8 cellular contexts compared by ENCODE assay signal in the genomic region with DNA sequence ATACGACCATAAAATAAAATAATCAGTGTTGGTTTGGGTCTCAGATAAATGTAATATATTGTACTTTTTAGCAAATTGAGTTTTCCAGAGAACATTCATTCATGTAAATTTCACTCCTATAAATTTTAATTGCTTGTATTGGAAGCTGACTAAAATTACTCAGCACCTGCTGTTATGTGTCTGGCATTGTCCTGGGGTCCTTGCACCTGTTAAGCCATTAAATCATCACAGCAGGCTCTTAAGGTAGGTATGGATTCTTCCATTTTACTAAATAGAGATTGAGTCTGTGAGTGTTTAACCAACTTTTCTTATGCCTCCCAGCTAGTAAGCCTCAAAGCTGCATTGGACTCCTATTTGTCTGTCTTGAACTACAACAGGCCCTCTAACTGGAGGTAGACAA.
DNase-seq lines count a peak whose midpoint lies in the region; ATAC-seq and TF ChIP-seq lines count a peak whose summit lies in the region.

No MANE protein-coding gene starts in this region.

- no peaks in the 10 kb centered on the region for H3K36me3 ChIP-seq in mesenchymal stem cell (ENCODE audit: control insufficient read depth in 1 of 2, insufficient read depth in 2 of 2, low read depth in 1 of 2, low read length in 2 of 2)

- TF ChIP-seq CTCF in activated CD8-positive, alpha-beta T cell treated with anti-CD3 and anti-CD28 coated beads for 36 hours (IDR thresholded peaks at IDR 0.05): no peak

- H2AK5ac ChIP-seq in mesenchymal stem cell (ENCODE audit: low read length, severe bottlenecking): no peak overlapping the region

- H3K4ac ChIP-seq in mesenchymal stem cell (ENCODE audit: low read depth in 1 of 2, low read length in 2 of 2): no peak overlapping the region

- H3K27me3 Mint-ChIP-seq in activated CD8-positive, alpha-beta T cell treated with anti-CD3 and anti-CD28 coated beads for 36 hours: no peaks in the 10 kb centered on the region

- H2AFZ ChIP-seq in mesenchymal stem cell (ENCODE audit: low read depth, low read length): no peak overlapping the region

- H3K4me2 ChIP-seq in mesenchymal stem cell (ENCODE audit: low read length, poor library complexity, severe bottlenecking): no peak overlapping the region

- H2BK120ac ChIP-seq in mesenchymal stem cell (ENCODE audit: low read depth, low read length): no peak overlapping the region

- H3K18ac ChIP-seq in mesenchymal stem cell (ENCODE audit: low read depth in 1 of 2, low read length in 2 of 2): no peak overlapping the region

- intact Hi-C loops in right cardiac atrium (cut with DNase I) (no loop called here), cardiac septum (cut with DNase I) (loop anchor here (2.0 kb wide), 1 partner anchor 78 kb away; the partner anchor contains the start of gene PARP8)
- intact Hi-C loops in activated CD8-positive, alpha-beta T cell treated with anti-CD3 and anti-CD28 coated beads for 36 hours (cut with micrococcal nuclease): loop anchor here (5.0 to 10.0 kb wide), 3 partner anchors 33 to 310 kb away; partner anchors contain the start of gene PARP8

- no peak overlapping the region for H2BK12ac ChIP-seq in mesenchymal stem cell (ENCODE audit: low read length in 2 of 2)

- H3K14ac ChIP-seq in mesenchymal stem cell (ENCODE audit: low read length in 2 of 2): no peak overlapping the region

- peak overlapping the region; percentile 80 for H3K9ac ChIP-seq in mesenchymal stem cell (ENCODE audit: low read length)

- no peak overlapping the region for H2BK5ac ChIP-seq in mesenchymal stem cell (ENCODE audit: low read depth, low read length, poor library complexity, severe bottlenecking)

- CTCF ChIA-PET in activated CD8-positive, alpha-beta T cell treated with anti-CD3 and anti-CD28 coated beads for 36 hours (lab: Charles Lee): interaction anchor here (1.5 to 2.5 kb wide), 3 partner anchors 11 to 83 kb away, joined by 3 to 8 read pairs (median 3); no protein-coding TSS in a partner anchor

- H3K4me1 ChIP-seq in right cardiac atrium (ENCODE audit: control insufficient read depth, insufficient read depth, low read length) (peaks cover 1% of the 10 kb centered on the region), mesenchymal stem cell (ENCODE audit: control insufficient read depth, insufficient read depth, low read depth, low read length) (no peaks in the 10 kb centered on the region)

- WGBS in right cardiac atrium: 72% methylated on average over 1 of the region's 1 CpG
- WGBS in mesenchymal stem cell: no CpG with 5 or more reads among the region's 1 CpG

- H3K79me1 ChIP-seq in mesenchymal stem cell (replicated peaks; ENCODE audit: low read length, poor library complexity, severe bottlenecking): peaks cover 12% of the 10 kb centered on the region

- H3K4me3 ChIP-seq in right cardiac atrium (ENCODE audit: low read length) (peak overlapping the region; percentile 57), mesenchymal stem cell (ENCODE audit: insufficient read depth in 1 of 2, low read depth in 1 of 2, low read length in 2 of 2) (peak overlapping the region in 1 of 2 experiments; percentile 77)

- H3K4me3 Mint-ChIP-seq in activated CD8-positive, alpha-beta T cell treated with anti-CD3 and anti-CD28 coated beads for 36 hours: peak overlapping the region; percentile 73

- DNase-seq in right cardiac atrium: no peak
- DNase-seq in cardiac septum (ENCODE audit: low spot score): no peak
- DNase-seq in activated CD8-positive, alpha-beta T cell treated with anti-CD3 and anti-CD28 coated beads for 36 hours: no peak
- DNase-seq in mesenchymal stem cell: no peak
- no peak for DNase-seq in stimulated activated CD4-positive, alpha-beta T cell treated with anti-CD3 and anti-CD28 coated beads, Interleukin-2, amount 100 ng/mL, for 24 hours
- no peak for DNase-seq in NCI-H446 (lab: John Stamatoyannopoulos, UW)
- no peak for DNase-seq in amygdala (lab: John Stamatoyannopoulos, UW)

- H4K91ac ChIP-seq in mesenchymal stem cell (ENCODE audit: low read length): no peak overlapping the region

- H3K36me3 Mint-ChIP-seq in activated CD8-positive, alpha-beta T cell treated with anti-CD3 and anti-CD28 coated beads for 36 hours (ENCODE audit: low read depth): peaks cover 22% of the 10 kb centered on the region

- ATAC-seq in right cardiac atrium: no peak
- peak; percentile 12 for ATAC-seq in activated CD8-positive, alpha-beta T cell treated with anti-CD3 and anti-CD28 coated beads for 36 hours
- ATAC-seq in GM21447 (IDR thresholded peaks at IDR 0.05; ENCODE audit: unreplicated experiment): no peak

- peaks cover 2% of the 10 kb centered on the region for H3K9me3 Mint-ChIP-seq in activated CD8-positive, alpha-beta T cell treated with anti-CD3 and anti-CD28 coated beads for 36 hours

- no peak overlapping the region for H2BK15ac ChIP-seq in mesenchymal stem cell (ENCODE audit: low read depth, poor library complexity, severe bottlenecking)

- peaks cover 68% of the 10 kb centered on the region for H3K4me1 Mint-ChIP-seq in activated CD8-positive, alpha-beta T cell treated with anti-CD3 and anti-CD28 coated beads for 36 hours (ENCODE audit: low read depth)

- H3K27ac ChIP-seq in right cardiac atrium (ENCODE audit: low read length): no peak overlapping the region
- no peak overlapping the region for H3K27ac ChIP-seq in mesenchymal stem cell (ENCODE audit: low read length, poor library complexity, severe bottlenecking)

- POLR2A ChIA-PET in activated CD8-positive, alpha-beta T cell treated with anti-CD3 and anti-CD28 coated beads for 36 hours (lab: Charles Lee): interaction anchor here (0.8 kb wide), 2 partner anchors 42 to 78 kb away, joined by 3 to 5 read pairs; no protein-coding TSS in a partner anchor

- no peak overlapping the region for H3K23ac ChIP-seq in mesenchymal stem cell (ENCODE audit: low read length in 2 of 2)

- peak overlapping the region; percentile 85 for H3K27ac Mint-ChIP-seq in activated CD8-positive, alpha-beta T cell treated with anti-CD3 and anti-CD28 coated beads for 36 hours

- no peak overlapping the region for H4K8ac ChIP-seq in mesenchymal stem cell (ENCODE audit: low read length)

- H3K27me3 ChIP-seq in right cardiac atrium (ENCODE audit: control insufficient read depth, insufficient read depth) (no peaks in the 10 kb centered on the region), mesenchymal stem cell (ENCODE audit: control insufficient read depth in 1 of 2, insufficient read depth in 1 of 2, low read length in 2 of 2) (no peaks in the 10 kb centered on the region)

- H3K9me3 ChIP-seq in right cardiac atrium (ENCODE audit: control insufficient read depth, low read length): no peaks in the 10 kb centered on the region
- H3K9me3 ChIP-seq in mesenchymal stem cell (ENCODE audit: control insufficient read depth, low read length): no peaks in the 10 kb centered on the region

Comparison
In these comparisons a context has a peak if more than half of its experiments do, and no peak if none do; other contexts are left out.
1. intact Hi-C loops: an anchor here in cardiac septum (2.0 kb wide) and activated CD8-positive, alpha-beta T cell treated with anti-CD3 and anti-CD28 coated beads for 36 hours (5.0 to 10.0 kb wide); none called in right cardiac atrium.